10 cellular contexts compared by ENCODE assay signal in genomic region chr12:116539905-116540482, GRCh38. TPM values are rescaled to one million over a fixed set of nuclear protein-coding genes. Genes with fewer than 3 reads are reported as not detected.
DNase-seq lines count a peak whose midpoint lies in the region; ATAC-seq, FAIRE-seq and TF ChIP-seq lines count a peak whose summit lies in the region.
"Had no signal": no experiment of that assay in that cellular context is flagged by ENCODE, and none has a peak within 500 bp of the region (broad histone marks: within the 10 kb centered on the region; RNA-seq: fewer than 3 reads in every experiment).

No MANE protein-coding gene starts in this region.

- no peak overlapping the region for H3K27ac ChIP-seq in mammary epithelial cell (ENCODE audit: insufficient read depth, low read depth, low read length)
- H3K27ac ChIP-seq in lower lobe of right lung: peak overlapping the region; percentile 16
- H3K27ac ChIP-seq: PC-9 had no signal

- WGBS in mammary epithelial cell (ENCODE audit: low coverage, missing lambda C conversion rate): 46% methylated on average over 17 of the region's 17 CpGs

- intact Hi-C loops in mammary epithelial cell (cut with micrococcal nuclease): no loop called here
- intact Hi-C loops in lower lobe of right lung (cut with DNase I): no loop called here
- intact Hi-C loops in activated CD4-positive, alpha-beta T cell treated with anti-CD3 and anti-CD28 coated beads for 36 hours (cut with DNase I, micrococcal nuclease): loop anchor here in 1 of 2 experiments (2.0 kb wide), 1 partner anchor 19 kb away; the partner anchor contains the start of gene MAP1LC3B2

- H3K9me3 ChIP-seq in mammary epithelial cell (replicated peaks; ENCODE audit: insufficient read depth, low read length) (no peaks in the 10 kb centered on the region), lower lobe of right lung (no peaks in the 10 kb centered on the region)

- no peak for FAIRE-seq in RCC 7860 (lab: Jason Lieb, UNC)

- H3K27me3 Mint-ChIP-seq in activated CD4-positive, alpha-beta T cell treated with anti-CD3 and anti-CD28 coated beads for 36 hours: no peaks in the 10 kb centered on the region

- H3K4me3 ChIP-seq in mammary epithelial cell (replicated peaks in 1 of 3; ENCODE audit: insufficient read depth in 1 of 3, low read depth in 2 of 3, low read length in 3 of 3): no peak overlapping the region
- no peak overlapping the region for H3K4me3 ChIP-seq in lower lobe of right lung
- H3K4me3 ChIP-seq: PC-9 had no signal

- no TSS peak for BruUV-seq in mammary epithelial cell (replicated peaks; lab: Mats Ljungman, UMichigan)

- TF ChIP-seq CTCF in mammary epithelial cell (conservative IDR thresholded peaks at IDR 0.05 in 1 of 2, IDR thresholded peaks at IDR 0.05 in 1 of 2; ENCODE audit: extremely low read depth in 1 of 2, insufficient read depth in 1 of 2, low read depth in 1 of 2, low read length in 2 of 2) (no peak), lower lobe of right lung (IDR thresholded peaks at IDR 0.05) (no peak), GM13977 (IDR thresholded peaks at IDR 0.05; ENCODE audit: extremely low read depth, insufficient read depth, missing control alignments) (no peak)

- H3K4me2 ChIP-seq in mammary epithelial cell (ENCODE audit: insufficient read depth, low read depth, low read length): no peak overlapping the region
- H3K4me2 ChIP-seq: PC-9 had no signal

- H3K4me1 ChIP-seq in mammary epithelial cell (ENCODE audit: insufficient read depth, low read length): peaks cover 25% of the 10 kb centered on the region
- peaks cover 45% of the 10 kb centered on the region for H3K4me1 ChIP-seq in lower lobe of right lung

- no peak overlapping the region for H2AFZ ChIP-seq in mammary epithelial cell (ENCODE audit: low read depth, low read length)
- H2AFZ ChIP-seq: PC-9 had no signal

- H3K27ac Mint-ChIP-seq in activated CD4-positive, alpha-beta T cell treated with anti-CD3 and anti-CD28 coated beads for 36 hours: no peak overlapping the region
- H3K27ac Mint-ChIP-seq: CD4-positive, CD25-positive, alpha-beta regulatory T cell had no signal

- dilution Hi-C loops in mammary epithelial cell (cut with HindIII; ENCODE audit: low sequenced_read_pairs): no loop called here

- POLR2A ChIA-PET in activated CD4-positive, alpha-beta T cell treated with anti-CD3 and anti-CD28 coated beads for 36 hours (lab: Charles Lee): no interaction called here

- H3K4me1 Mint-ChIP-seq in activated CD4-positive, alpha-beta T cell treated with anti-CD3 and anti-CD28 coated beads for 36 hours: peaks cover 23% of the 10 kb centered on the region

- no peaks in the 10 kb centered on the region for H3K36me3 ChIP-seq in mammary epithelial cell (ENCODE audit: insufficient read depth, low read length)
- H3K36me3 ChIP-seq in lower lobe of right lung: no peaks in the 10 kb centered on the region

- H3K9me3 Mint-ChIP-seq in activated CD4-positive, alpha-beta T cell treated with anti-CD3 and anti-CD28 coated beads for 36 hours (ENCODE audit: low read depth): no peaks in the 10 kb centered on the region

- CTCF ChIA-PET in mammary epithelial cell (lab: Charles Lee; ENCODE audit: low non-redundant PET): no interaction called here
- CTCF ChIA-PET in activated CD4-positive, alpha-beta T cell treated with anti-CD3 and anti-CD28 coated beads for 36 hours (lab: Charles Lee): interaction anchor here (0.8 kb wide), 1 partner anchor 59 kb away, joined by 3 read pairs; no protein-coding TSS in a partner anchor

- no peak overlapping the region for H3K4me3 Mint-ChIP-seq in activated CD4-positive, alpha-beta T cell treated with anti-CD3 and anti-CD28 coated beads for 36 hours
- H3K4me3 Mint-ChIP-seq: CD4-positive, CD25-positive, alpha-beta regulatory T cell had no signal

- in situ Hi-C loops in ACHN (cut with HindIII; ENCODE audit: low pct_ligation_motif_present, low pct_unique_long_range_greater_than_20kb, low sequenced_read_pairs) (no loop called here), mammary epithelial cell (cut with MboI; ENCODE audit: low sequenced_read_pairs in 2 of 2) (no loop called here), GM13977 (cut with MboI; ENCODE audit: low pct_unique_long_range_greater_than_20kb, low sequenced_read_pairs, unreplicated experiment) (no loop called here)

- DNase-seq in ACHN (peak; percentile 37), NCI-H128 (lab: John Stamatoyannopoulos, UW; ENCODE audit: unreplicated experiment) (peak; percentile 60), mammary epithelial cell (peak; percentile 68), lower lobe of right lung (peak; percentile 54), GM13977 (ENCODE audit: low spot score) (no peak), RCC 7860 (ENCODE audit: low spot score) (no peak)
- DNase-seq in activated CD4-positive, alpha-beta T cell treated with anti-CD3 and anti-CD28 coated beads for 36 hours: no peak
- DNase-seq: CD4-positive, CD25-positive, alpha-beta regulatory T cell; PC-9 had no signal

- H3K79me2 ChIP-seq in mammary epithelial cell (ENCODE audit: insufficient read depth, low read length): no peaks in the 10 kb centered on the region

- no peaks in the 10 kb centered on the region for H4K20me1 ChIP-seq in mammary epithelial cell (ENCODE audit: insufficient read depth, low read length)

- no peaks in the 10 kb centered on the region for H3K36me3 Mint-ChIP-seq in activated CD4-positive, alpha-beta T cell treated with anti-CD3 and anti-CD28 coated beads for 36 hours (ENCODE audit: low read depth)
- H3K36me3 Mint-ChIP-seq: CD4-positive, CD25-positive, alpha-beta regulatory T cell had no signal

- H3K27me3 ChIP-seq in mammary epithelial cell (ENCODE audit: insufficient read depth, low read length): no peaks in the 10 kb centered on the region
- no peaks in the 10 kb centered on the region for H3K27me3 ChIP-seq in lower lobe of right lung (ENCODE audit: low read depth)

- ATAC-seq in lower lobe of right lung (no peak), HG02759 (IDR thresholded peaks at IDR 0.05; ENCODE audit: unreplicated experiment) (no peak)
- ATAC-seq in activated CD4-positive, alpha-beta T cell treated with anti-CD3 and anti-CD28 coated beads for 36 hours: no peak

- no peak overlapping the region for H3K9ac ChIP-seq in mammary epithelial cell (ENCODE audit: insufficient read depth, low read length)

RNA-seq across cellular contexts. Expression of gene MAP1LC3B2, which starts 19.2 kb away (rescaled TPM):
- total RNA-seq in mammary epithelial cell (1 to 10 TPM; 1.5 to 2.9 TPM), lower lobe of right lung (1.9 TPM)
- 1.2 TPM for polyA plus RNA-seq in mammary epithelial cell
- polyA minus RNA-seq in mammary epithelial cell: 5.3 TPM
- 1 to 10 TPM in 1 of 2 experiments, not detected in 1; 1.8 TPM for total RNA-seq in activated CD4-positive, alpha-beta T cell treated with anti-CD3 and anti-CD28 coated beads for 36 hours

Comparison
In these comparisons a context has a peak if more than half of its experiments do, and no peak if none do; other contexts are left out.
1. DNase-seq: peak in ACHN (single experiment), NCI-H128 (single experiment), mammary epithelial cell (single experiment) and lower lobe of right lung (single experiment); none in GM13977 (single experiment), activated CD4-positive, alpha-beta T cell treated with anti-CD3 and anti-CD28 coated beads for 36 hours (single experiment) and RCC 7860 (single experiment).